ENCODE assay signal across 8 cellular contexts in the genomic region with DNA sequence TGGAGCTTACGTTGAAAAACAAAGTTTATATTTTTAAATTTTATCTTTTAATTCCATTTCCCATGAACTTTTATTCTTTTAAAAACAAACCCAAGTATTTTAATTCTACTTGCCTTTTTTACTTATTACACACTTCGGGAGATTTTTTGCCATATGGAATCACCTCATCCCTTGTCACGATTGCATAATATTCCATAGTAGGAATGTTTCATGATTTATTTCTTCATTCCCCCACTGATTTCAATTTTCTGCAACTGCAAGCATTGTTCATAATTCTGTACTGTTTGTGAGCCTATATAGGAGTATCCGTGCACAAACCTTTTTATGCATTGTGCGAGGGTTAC. TPM values are rescaled to one million over a fixed set of nuclear protein-coding genes. Genes with fewer than 3 reads are reported as not detected.
DNase-seq lines count a peak whose midpoint lies in the region; ATAC-seq, FAIRE-seq and TF ChIP-seq lines count a peak whose summit lies in the region.

No MANE protein-coding gene starts in this region.

- no peak for FAIRE-seq in astrocyte (lab: Jason Lieb, UNC)

- H3K9ac ChIP-seq in astrocyte (ENCODE audit: low read length) (peak overlapping the region; percentile 85), liver (ENCODE audit: low read depth in 1 of 2, low read length in 2 of 2) (no peak overlapping the region)

- H3K27ac ChIP-seq in astrocyte (ENCODE audit: low read depth, low read length) (peak overlapping the region; percentile 90), liver (ENCODE audit: low read depth in 1 of 2, low read length in 2 of 2) (peak overlapping the region in 1 of 2 donors; percentile 80), thymus (ENCODE audit: low read depth) (peak overlapping the region; percentile 92)

- H3K9me3 ChIP-seq in astrocyte (ENCODE audit: insufficient read depth, low read depth, low read length), result no peaks in the 10 kb centered on the region
- H3K9me3 ChIP-seq in liver (ENCODE audit: control insufficient read depth in 4 of 4, low read length in 3 of 4), result peaks cover 0 to 3% (median 0%) of the 10 kb centered on the region in 4 donors
- no peaks in the 10 kb centered on the region for H3K9me3 ChIP-seq in thymus (ENCODE audit: control insufficient read depth)

- H3K27ac Mint-ChIP-seq in activated CD4-positive, alpha-beta T cell treated with anti-CD3 and anti-CD28 coated beads, Interleukin-2, amount 10 ng/mL, durations not matched to agents 7 days and 5 days, result peak overlapping the region; percentile 99
- H3K27ac Mint-ChIP-seq in astrocyte (ENCODE audit: unreplicated experiment), result peak overlapping the region; percentile 94

- H3K27me3 ChIP-seq in astrocyte (ENCODE audit: insufficient read depth, low read length) (no peaks in the 10 kb centered on the region), liver (ENCODE audit: control insufficient read depth in 4 of 4, insufficient read depth in 4 of 4, low read length in 3 of 4) (peaks cover 0 to 7% (median 2%) of the 10 kb centered on the region in 4 donors), thymus (ENCODE audit: control insufficient read depth, insufficient read depth) (no peaks in the 10 kb centered on the region)

- peak overlapping the region; percentile 92 for H3K4me2 ChIP-seq in astrocyte (ENCODE audit: low read length)

- H3K4me3 ChIP-seq in astrocyte (ENCODE audit: insufficient read depth, low read depth, low read length) (peak overlapping the region; percentile 74), liver (ENCODE audit: low read depth in 1 of 3, low read length in 3 of 3) (peak overlapping the region; percentile 35 to 66 (median 63)), thymus (ENCODE audit: low read length) (peak overlapping the region; percentile 91)

- peaks cover 40% of the 10 kb centered on the region for H3K79me2 ChIP-seq in astrocyte (ENCODE audit: insufficient read depth, low read length)

- no peak for TF ChIP-seq RAD21 in liver (IDR thresholded peaks at IDR 0.05)

- peaks cover 6% of the 10 kb centered on the region for H3K36me3 Mint-ChIP-seq in activated CD4-positive, alpha-beta T cell treated with anti-CD3 and anti-CD28 coated beads, Interleukin-2, amount 10 ng/mL, durations not matched to agents 7 days and 5 days (ENCODE audit: low read depth)
- no peaks in the 10 kb centered on the region for H3K36me3 Mint-ChIP-seq in astrocyte (ENCODE audit: low read depth, unreplicated experiment)

- CTCF ChIA-PET in activated CD4-positive, alpha-beta T cell treated with anti-CD3 and anti-CD28 coated beads, Interleukin-2, amount 10 ng/mL, durations not matched to agents 7 days and 5 days (lab: Charles Lee), result no interaction called here

- peaks cover 18% of the 10 kb centered on the region for H4K20me1 ChIP-seq in astrocyte (ENCODE audit: insufficient read depth, low read length)

- no peaks in the 10 kb centered on the region for H3K36me3 ChIP-seq in astrocyte (ENCODE audit: insufficient read depth, low read length)
- no peaks in the 10 kb centered on the region for H3K36me3 ChIP-seq in liver (ENCODE audit: control insufficient read depth in 4 of 4, insufficient read depth in 3 of 4, low read depth in 1 of 4, low read length in 3 of 4)
- no peaks in the 10 kb centered on the region for H3K36me3 ChIP-seq in thymus (ENCODE audit: control insufficient read depth, insufficient read depth)

- POLR2A ChIA-PET in activated CD4-positive, alpha-beta T cell treated with anti-CD3 and anti-CD28 coated beads, Interleukin-2, amount 10 ng/mL, durations not matched to agents 7 days and 5 days (lab: Charles Lee), result no interaction called here

- H3K4me1 Mint-ChIP-seq in activated CD4-positive, alpha-beta T cell treated with anti-CD3 and anti-CD28 coated beads, Interleukin-2, amount 10 ng/mL, durations not matched to agents 7 days and 5 days, result peaks cover 28% of the 10 kb centered on the region
- peaks cover 13% of the 10 kb centered on the region for H3K4me1 Mint-ChIP-seq in astrocyte (ENCODE audit: low read depth, unreplicated experiment)

- H3K27me3 Mint-ChIP-seq in activated CD4-positive, alpha-beta T cell treated with anti-CD3 and anti-CD28 coated beads, Interleukin-2, amount 10 ng/mL, durations not matched to agents 7 days and 5 days, result peaks cover 12% of the 10 kb centered on the region
- H3K27me3 Mint-ChIP-seq in astrocyte (ENCODE audit: low read depth, unreplicated experiment), result no peaks in the 10 kb centered on the region

- peak overlapping the region; percentile 80 for H2AFZ ChIP-seq in astrocyte (ENCODE audit: low read depth, low read length)

- DNase-seq in activated CD4-positive, alpha-beta T cell treated with anti-CD3 and anti-CD28 coated beads, Interleukin-2, amount 10 ng/mL, durations not matched to agents 7 days and 5 days, result no peak
- no peak for DNase-seq in activated CD4-positive, alpha-beta T cell treated with anti-CD3 and anti-CD28 coated beads, Interleukin-2, amount 50 U/mL, for 1 hour
- no peak for DNase-seq in astrocyte (ENCODE audit: low read depth)
- no peak for DNase-seq in kidney glomerular epithelial cell (lab: John Stamatoyannopoulos, UW)
- DNase-seq in GM03348 (ENCODE audit: low spot score), result no peak

- peak overlapping the region; percentile 93 for H3K4me3 Mint-ChIP-seq in activated CD4-positive, alpha-beta T cell treated with anti-CD3 and anti-CD28 coated beads, Interleukin-2, amount 10 ng/mL, durations not matched to agents 7 days and 5 days
- peak overlapping the region; percentile 97 for H3K4me3 Mint-ChIP-seq in astrocyte (ENCODE audit: unreplicated experiment)

- no peak for ATAC-seq in HG02970 (IDR thresholded peaks at IDR 0.05; ENCODE audit: low FRiP score, unreplicated experiment)

- peaks cover 1% of the 10 kb centered on the region for H3K9me3 Mint-ChIP-seq in activated CD4-positive, alpha-beta T cell treated with anti-CD3 and anti-CD28 coated beads, Interleukin-2, amount 10 ng/mL, durations not matched to agents 7 days and 5 days
- H3K9me3 Mint-ChIP-seq in astrocyte (ENCODE audit: unreplicated experiment), result peaks cover 4% of the 10 kb centered on the region

- WGBS in liver, result 47% methylated on average over 5 of the region's 5 CpGs
- WGBS in thymus, result 50% methylated on average over 5 of the region's 5 CpGs

- TF ChIP-seq CTCF in astrocyte (IDR thresholded peaks at IDR 0.05; ENCODE audit: insufficient read depth, low read depth, low read length) (no peak), liver (IDR thresholded peaks at IDR 0.05; ENCODE audit: low read depth, low read length, missing input control) (no peak)

- peaks cover 11% of the 10 kb centered on the region for H3K4me1 ChIP-seq in astrocyte (ENCODE audit: insufficient read depth, low read length)
- peaks cover 0 to 10% (median 5%) of the 10 kb centered on the region in 4 donors for H3K4me1 ChIP-seq in liver (ENCODE audit: control insufficient read depth in 4 of 4, insufficient read depth in 4 of 4, low read length in 3 of 4)
- peaks cover 2% of the 10 kb centered on the region for H3K4me1 ChIP-seq in thymus (ENCODE audit: control insufficient read depth, insufficient read depth, low read length)

TF ChIP-seq in liver, 16 proteins besides CTCF, POLR2A, EP300 and RAD21 (continues in another document):
- no peak for TF ChIP-seq HNF4A (conservative IDR thresholded peaks at IDR 0.05)
- TF ChIP-seq, protein P1, sequence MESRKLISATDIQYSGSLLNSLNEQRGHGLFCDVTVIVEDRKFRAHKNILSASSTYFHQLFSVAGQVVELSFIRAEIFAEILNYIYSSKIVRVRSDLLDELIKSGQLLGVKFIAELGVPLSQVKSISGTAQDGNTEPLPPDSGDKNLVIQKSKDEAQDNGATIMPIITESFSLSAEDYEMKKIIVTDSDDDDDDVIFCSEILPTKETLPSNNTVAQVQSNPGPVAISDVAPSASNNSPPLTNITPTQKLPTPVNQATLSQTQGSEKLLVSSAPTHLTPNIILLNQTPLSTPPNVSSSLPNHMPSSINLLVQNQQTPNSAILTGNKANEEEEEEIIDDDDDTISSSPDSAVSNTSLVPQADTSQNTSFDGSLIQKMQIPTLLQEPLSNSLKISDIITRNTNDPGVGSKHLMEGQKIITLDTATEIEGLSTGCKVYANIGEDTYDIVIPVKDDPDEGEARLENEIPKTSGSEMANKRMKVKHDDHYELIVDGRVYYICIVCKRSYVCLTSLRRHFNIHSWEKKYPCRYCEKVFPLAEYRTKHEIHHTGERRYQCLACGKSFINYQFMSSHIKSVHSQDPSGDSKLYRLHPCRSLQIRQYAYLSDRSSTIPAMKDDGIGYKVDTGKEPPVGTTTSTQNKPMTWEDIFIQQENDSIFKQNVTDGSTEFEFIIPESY (IDR thresholded peaks at IDR 0.05), result no peak
- TF ChIP-seq, protein P2, sequence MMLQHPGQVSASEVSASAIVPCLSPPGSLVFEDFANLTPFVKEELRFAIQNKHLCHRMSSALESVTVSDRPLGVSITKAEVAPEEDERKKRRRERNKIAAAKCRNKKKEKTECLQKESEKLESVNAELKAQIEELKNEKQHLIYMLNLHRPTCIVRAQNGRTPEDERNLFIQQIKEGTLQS (IDR thresholded peaks at IDR 0.05), result no peak
- TF ChIP-seq, protein P3, sequence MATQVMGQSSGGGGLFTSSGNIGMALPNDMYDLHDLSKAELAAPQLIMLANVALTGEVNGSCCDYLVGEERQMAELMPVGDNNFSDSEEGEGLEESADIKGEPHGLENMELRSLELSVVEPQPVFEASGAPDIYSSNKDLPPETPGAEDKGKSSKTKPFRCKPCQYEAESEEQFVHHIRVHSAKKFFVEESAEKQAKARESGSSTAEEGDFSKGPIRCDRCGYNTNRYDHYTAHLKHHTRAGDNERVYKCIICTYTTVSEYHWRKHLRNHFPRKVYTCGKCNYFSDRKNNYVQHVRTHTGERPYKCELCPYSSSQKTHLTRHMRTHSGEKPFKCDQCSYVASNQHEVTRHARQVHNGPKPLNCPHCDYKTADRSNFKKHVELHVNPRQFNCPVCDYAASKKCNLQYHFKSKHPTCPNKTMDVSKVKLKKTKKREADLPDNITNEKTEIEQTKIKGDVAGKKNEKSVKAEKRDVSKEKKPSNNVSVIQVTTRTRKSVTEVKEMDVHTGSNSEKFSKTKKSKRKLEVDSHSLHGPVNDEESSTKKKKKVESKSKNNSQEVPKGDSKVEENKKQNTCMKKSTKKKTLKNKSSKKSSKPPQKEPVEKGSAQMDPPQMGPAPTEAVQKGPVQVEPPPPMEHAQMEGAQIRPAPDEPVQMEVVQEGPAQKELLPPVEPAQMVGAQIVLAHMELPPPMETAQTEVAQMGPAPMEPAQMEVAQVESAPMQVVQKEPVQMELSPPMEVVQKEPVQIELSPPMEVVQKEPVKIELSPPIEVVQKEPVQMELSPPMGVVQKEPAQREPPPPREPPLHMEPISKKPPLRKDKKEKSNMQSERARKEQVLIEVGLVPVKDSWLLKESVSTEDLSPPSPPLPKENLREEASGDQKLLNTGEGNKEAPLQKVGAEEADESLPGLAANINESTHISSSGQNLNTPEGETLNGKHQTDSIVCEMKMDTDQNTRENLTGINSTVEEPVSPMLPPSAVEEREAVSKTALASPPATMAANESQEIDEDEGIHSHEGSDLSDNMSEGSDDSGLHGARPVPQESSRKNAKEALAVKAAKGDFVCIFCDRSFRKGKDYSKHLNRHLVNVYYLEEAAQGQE (IDR thresholded peaks at IDR 0.05), result no peak

RNA-seq across cellular contexts. Expression of a gene that starts 0.6 kb away (rescaled TPM):
- total RNA-seq in activated CD4-positive, alpha-beta T cell treated with anti-CD3 and anti-CD28 coated beads, Interleukin-2, amount 10 ng/mL, durations not matched to agents 7 days and 5 days, result 10 to 100 TPM; 31.9 to 35.6 TPM
- total RNA-seq in astrocyte, result 79.3 and 81.0 TPM in 2 replicates
- total RNA-seq in liver, result 10 to 100 TPM in 1 of 2 donors, 1 to 10 TPM in 1; 5.5 to 20.5 TPM
- polyA plus RNA-seq in liver, result 1 to 10 TPM; 1.5 to 5.4 TPM
- polyA plus RNA-seq in thymus, result 48.2 TPM
